ENCODE assay signal across 16 cellular contexts in genomic region chr21:27519357-27519756, GRCh38.
DNase-seq lines count a peak whose midpoint lies in the region; ATAC-seq and TF ChIP-seq lines count a peak whose summit lies in the region.
"Had no signal": no experiment of that assay in that cellular context is flagged by ENCODE, and none has a peak within 500 bp of the region (broad histone marks: within the 10 kb centered on the region; RNA-seq: fewer than 3 reads in every experiment).

No MANE protein-coding gene starts in this region.

- ATAC-seq in left ventricle myocardium superior (no peak), GM21737 (IDR thresholded peaks at IDR 0.05; ENCODE audit: unreplicated experiment) (no peak)
- ATAC-seq: activated CD4-positive, CD25-positive, alpha-beta regulatory T cell treated with anti-CD3 and anti-CD28 coated beads, Interleukin-2, amount 50 U/mL, for 24 hours; naive thymus-derived CD4-positive, alpha-beta T cell; stimulated activated memory B cell treated with anti-CD40 and anti-IgM and Interleukin-4, amounts not matched to agents 10 μg/mL and 1 μg/mL and 100 μg/mL, for 72 hours had no signal

- DNase-seq in Daoy (ENCODE audit: low read depth) = peak; percentile 68
- peak; percentile 53 for DNase-seq in NCI-H1694 treated with DMSO at 0.1 percent for 48 hours (lab: John Stamatoyannopoulos, UW)
- DNase-seq in chondrocyte (ENCODE audit: low spot score) = no peak
- DNase-seq in mesothelial cell of epicardium (ENCODE audit: low spot score in 2 of 2, unreplicated experiment in 2 of 2) = no peak
- no peak for DNase-seq in left ventricle myocardium superior
- no peak for DNase-seq in activated CD4-positive, alpha-beta T cell treated with anti-CD3 and anti-CD28 coated beads, Interleukin-2, amount 50 U/mL, for 4 hours
- DNase-seq in activated effector memory CD4-positive, alpha-beta T cell treated with Interleukin-2 at 50 U/mL for 16 hours = no peak
- DNase-seq: activated CD8-positive, alpha-beta memory T cell treated with anti-CD3 and anti-CD28 coated beads, Interleukin-2, amount 50 U/mL, for 48 hours; GF-D8; H9; heart right ventricle; naive thymus-derived CD4-positive, alpha-beta T cell; stimulated activated CD4-positive, alpha-beta T cell treated with anti-CD3 and anti-CD28 coated beads, Interleukin-4, amount 100 ng/mL, for 4 hours had no signal

- peaks cover 6% of the 10 kb centered on the region for H3K36me3 Mint-ChIP-seq in chondrocyte (ENCODE audit: low read depth)
- H3K36me3 Mint-ChIP-seq in mesothelial cell of epicardium = peaks cover 18% of the 10 kb centered on the region
- H3K36me3 Mint-ChIP-seq: stimulated activated memory B cell treated with anti-CD40 and anti-IgM and Interleukin-4, amounts not matched to agents 10 μg/mL and 1 μg/mL and 100 μg/mL, for 72 hours had no signal

- peak overlapping the region; percentile 76 for H3K27ac Mint-ChIP-seq in chondrocyte (ENCODE audit: unreplicated experiment)
- peak overlapping the region; percentile 9 for H3K27ac Mint-ChIP-seq in mesothelial cell of epicardium
- H3K27ac Mint-ChIP-seq: H9; naive thymus-derived CD4-positive, alpha-beta T cell; stimulated activated memory B cell treated with anti-CD40 and anti-IgM and Interleukin-4, amounts not matched to agents 10 μg/mL and 1 μg/mL and 100 μg/mL, for 72 hours had no signal

- H3K4me3 Mint-ChIP-seq in chondrocyte (ENCODE audit: unreplicated experiment) (no peak overlapping the region), mesothelial cell of epicardium (no peak overlapping the region)
- H3K4me3 Mint-ChIP-seq: H9; naive thymus-derived CD4-positive, alpha-beta T cell; stimulated activated memory B cell treated with anti-CD40 and anti-IgM and Interleukin-4, amounts not matched to agents 10 μg/mL and 1 μg/mL and 100 μg/mL, for 72 hours had no signal

- H3K4me1 Mint-ChIP-seq in chondrocyte (ENCODE audit: low read depth) (peaks cover 25% of the 10 kb centered on the region), mesothelial cell of epicardium (peaks cover 1% of the 10 kb centered on the region)
- H3K4me1 Mint-ChIP-seq: H9; stimulated activated memory B cell treated with anti-CD40 and anti-IgM and Interleukin-4, amounts not matched to agents 10 μg/mL and 1 μg/mL and 100 μg/mL, for 72 hours had no signal

- H3K27me3 Mint-ChIP-seq in chondrocyte (ENCODE audit: low read depth) (no peaks in the 10 kb centered on the region), mesothelial cell of epicardium (ENCODE audit: low read depth) (no peaks in the 10 kb centered on the region)
- H3K27me3 Mint-ChIP-seq: naive thymus-derived CD4-positive, alpha-beta T cell; stimulated activated memory B cell treated with anti-CD40 and anti-IgM and Interleukin-4, amounts not matched to agents 10 μg/mL and 1 μg/mL and 100 μg/mL, for 72 hours had no signal

- intact Hi-C loops in left ventricle myocardium superior (cut with micrococcal nuclease) = no loop called here

- H3K9me3 Mint-ChIP-seq in chondrocyte (ENCODE audit: low read depth) (peaks cover 28% of the 10 kb centered on the region), mesothelial cell of epicardium (peaks cover 29% of the 10 kb centered on the region)

- no peak for TF ChIP-seq CTCF in chondrocyte (IDR thresholded peaks at IDR 0.05)
- no peak for TF ChIP-seq CTCF in mesothelial cell of epicardium (IDR thresholded peaks at IDR 0.05; ENCODE audit: unreplicated experiment)

Comparison
In these comparisons a context has a peak if more than half of its experiments do, and no peak if none do; other contexts are left out.
1. DNase-seq: peak in Daoy (single experiment) and NCI-H1694 treated with DMSO at 0.1 percent for 48 hours (single experiment); none in chondrocyte (single experiment), mesothelial cell of epicardium (0 of 2), left ventricle myocardium superior (single experiment), activated CD4-positive, alpha-beta T cell treated with anti-CD3 and anti-CD28 coated beads, Interleukin-2, amount 50 U/mL, for 4 hours (0 of 2) and activated effector memory CD4-positive, alpha-beta T cell treated with Interleukin-2 at 50 U/mL for 16 hours (single experiment).